Comparison of ENCODE assay signal across 9 cellular contexts in the genomic region with DNA sequence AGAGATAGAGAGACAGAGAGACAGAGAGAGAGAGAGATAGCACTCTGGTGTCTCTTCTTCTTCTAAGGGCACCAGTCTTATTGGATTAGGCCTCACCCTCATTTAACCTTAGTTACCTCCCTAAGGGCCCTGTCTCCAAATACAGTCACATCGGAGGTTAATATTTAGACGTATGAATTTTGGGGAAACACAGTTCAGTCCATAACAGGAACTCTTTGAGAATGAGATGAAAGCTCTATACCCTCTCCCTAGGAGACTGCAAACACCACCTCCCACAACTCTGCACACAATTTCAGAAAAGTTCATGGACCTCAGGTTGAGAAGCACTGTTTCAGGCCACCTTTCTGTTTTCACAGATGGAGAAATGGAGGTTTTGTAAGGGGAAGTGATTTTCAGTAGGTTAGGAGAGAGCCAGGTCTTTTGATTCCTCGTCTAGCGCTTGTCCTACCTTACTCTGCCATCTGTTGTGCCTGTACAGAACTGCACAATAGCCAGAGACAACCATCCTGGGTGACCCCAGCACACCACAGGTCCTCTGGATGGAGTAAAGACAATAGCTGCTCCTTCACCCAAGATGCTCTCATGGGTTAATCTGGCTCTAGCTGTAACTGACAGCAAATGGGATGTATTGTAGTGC. TPM values are rescaled to one million over a fixed set of nuclear protein-coding genes. Genes with fewer than 3 reads are reported as not detected.
DNase-seq lines count a peak whose midpoint lies in the region; ATAC-seq and TF ChIP-seq lines count a peak whose summit lies in the region.
"Had no signal": no experiment of that assay in that cellular context is flagged by ENCODE, and none has a peak within 500 bp of the region (broad histone marks: within the 10 kb centered on the region; RNA-seq: fewer than 3 reads in every experiment).

No MANE protein-coding gene starts in this region.

- H3K9me3 ChIP-seq in psoas muscle = no peaks in the 10 kb centered on the region
- H3K9me3 ChIP-seq: thoracic aorta had no signal

- peak; percentile 93 for ATAC-seq in GM18867 (IDR thresholded peaks at IDR 0.05; ENCODE audit: unreplicated experiment)
- ATAC-seq in HG03108 (IDR thresholded peaks at IDR 0.05; ENCODE audit: unreplicated experiment) = peak; percentile 92
- peak; percentile 72 to 91 (median 90) for ATAC-seq in psoas muscle

- no peaks in the 10 kb centered on the region for H3K36me3 ChIP-seq in psoas muscle (ENCODE audit: insufficient read depth in 1 of 2, low read depth in 1 of 2)
- H3K36me3 ChIP-seq: thoracic aorta had no signal

- no peak overlapping the region for H3K27ac Mint-ChIP-seq in activated CD4-positive, alpha-beta memory T cell treated with anti-CD3 and anti-CD28 coated beads, Interleukin-2, amount 10 ng/mL, durations not matched to agents 7 days and 5 days

- no peak overlapping the region for H3K4me3 ChIP-seq in psoas muscle
- H3K4me3 ChIP-seq: thoracic aorta had no signal

- intact Hi-C loops in psoas muscle (cut with DNase I) = no loop called here

- peak; percentile 45 for DNase-seq in activated CD4-positive, alpha-beta memory T cell treated with anti-CD3 and anti-CD28 coated beads, Interleukin-2, amount 10 ng/mL, durations not matched to agents 7 days and 5 days
- DNase-seq in psoas muscle = no peak
- DNase-seq in iPS-NIHi7 (ENCODE audit: extremely low spot score) = no peak
- DNase-seq in germinal center (ENCODE audit: low spot score) = no peak
- DNase-seq in medulla oblongata (ENCODE audit: extremely low spot score) = no peak

- no peaks in the 10 kb centered on the region for H3K9me3 Mint-ChIP-seq in activated CD4-positive, alpha-beta memory T cell treated with anti-CD3 and anti-CD28 coated beads, Interleukin-2, amount 10 ng/mL, durations not matched to agents 7 days and 5 days

- H3K36me3 Mint-ChIP-seq in activated CD4-positive, alpha-beta memory T cell treated with anti-CD3 and anti-CD28 coated beads, Interleukin-2, amount 10 ng/mL, durations not matched to agents 7 days and 5 days (ENCODE audit: low read depth) = no peaks in the 10 kb centered on the region

- H3K27me3 ChIP-seq in psoas muscle (ENCODE audit: insufficient read depth in 3 of 3, low read length in 2 of 3) = no peaks in the 10 kb centered on the region

- 40 to 66% (median 54%) methylated on average over 4 of the region's 4 CpGs for WGBS in psoas muscle, 3 donors

- H3K27ac ChIP-seq in C4-2B (no peak overlapping the region), psoas muscle (no peak overlapping the region)
- H3K27ac ChIP-seq: thoracic aorta had no signal

- peaks cover 20% of the 10 kb centered on the region for H3K4me1 Mint-ChIP-seq in activated CD4-positive, alpha-beta memory T cell treated with anti-CD3 and anti-CD28 coated beads, Interleukin-2, amount 10 ng/mL, durations not matched to agents 7 days and 5 days

- TF ChIP-seq CTCF in C4-2B (conservative IDR thresholded peaks at IDR 0.05) (0 out of 2 replicates have a peak, but pooled peaks have one; percentile 4), psoas muscle (IDR thresholded peaks at IDR 0.05) (peak; percentile 32)

- H3K4me3 Mint-ChIP-seq in activated CD4-positive, alpha-beta memory T cell treated with anti-CD3 and anti-CD28 coated beads, Interleukin-2, amount 10 ng/mL, durations not matched to agents 7 days and 5 days = no peak overlapping the region

- no peaks in the 10 kb centered on the region for H3K4me1 ChIP-seq in psoas muscle

- POLR2A ChIA-PET in activated CD4-positive, alpha-beta memory T cell treated with anti-CD3 and anti-CD28 coated beads, Interleukin-2, amount 10 ng/mL, durations not matched to agents 7 days and 5 days (lab: Charles Lee) = interaction anchor here (1.1 to 1.7 kb wide), 2 partner anchors 32 to 35 kb away, joined by 3 to 8 read pairs; partner anchors contain the start of gene CXCR3

- H3K27me3 Mint-ChIP-seq in activated CD4-positive, alpha-beta memory T cell treated with anti-CD3 and anti-CD28 coated beads, Interleukin-2, amount 10 ng/mL, durations not matched to agents 7 days and 5 days = peaks cover 4% of the 10 kb centered on the region

- CTCF ChIA-PET in activated CD4-positive, alpha-beta memory T cell treated with anti-CD3 and anti-CD28 coated beads, Interleukin-2, amount 10 ng/mL, durations not matched to agents 7 days and 5 days (lab: Charles Lee) = interaction anchor here (0.8 to 1.8 kb wide), 4 partner anchors 27 to 55 kb away, joined by 3 to 4 read pairs (median 4); partner anchors contain the start of gene CXCR3

RNA-seq across cellular contexts. Expression of gene CXCR3, which starts 32.1 kb away (rescaled TPM):
- total RNA-seq in activated CD4-positive, alpha-beta memory T cell treated with anti-CD3 and anti-CD28 coated beads, Interleukin-2, amount 10 ng/mL, durations not matched to agents 7 days and 5 days = 10 to 100 TPM; 84.9 to 85.7 TPM
- under 1 TPM in 1 of 4 donors, not detected in 3; 0.21 TPM for total RNA-seq in psoas muscle
- polyA plus RNA-seq in psoas muscle = under 1 TPM in 2 of 3 donors, not detected in 1; 0.01 to 0.05 TPM

Comparison
In these comparisons a context has a peak if more than half of its experiments do, and no peak if none do; other contexts are left out.
1. RNA of gene CXCR3, which starts 32.1 kb away (total RNA-seq): 84.9 to 85.7 TPM in activated CD4-positive, alpha-beta memory T cell treated with anti-CD3 and anti-CD28 coated beads, Interleukin-2, amount 10 ng/mL, durations not matched to agents 7 days and 5 days; 0.21 TPM in psoas muscle; every median in the first group is over 10 times any median in the second.
2. Peak in every context shown above with its lines, with median percentiles within 50 percentile points of each other: ATAC-seq.